Comparison of ENCODE assay signal across 2 cellular contexts in the genomic region with DNA sequence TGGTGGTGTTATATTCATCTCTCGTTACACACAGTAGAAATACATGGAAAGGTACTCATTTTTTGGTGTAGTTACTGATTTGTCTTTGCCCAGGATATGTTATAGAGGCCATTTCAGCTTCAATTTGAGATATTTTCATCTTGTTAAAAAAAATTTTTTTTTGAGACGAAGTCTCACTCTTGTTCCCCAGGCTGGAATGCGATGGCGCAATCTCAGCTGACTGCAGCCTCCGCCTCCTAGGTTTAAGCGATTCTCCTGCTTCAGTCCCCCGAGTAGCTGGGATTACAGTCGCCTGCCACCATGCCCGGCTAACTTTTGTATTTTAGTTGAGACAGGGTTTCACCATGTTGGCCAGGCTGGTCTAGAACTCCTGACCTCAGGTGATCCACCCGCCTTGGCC.
TF ChIP-seq lines count a peak whose summit lies in the region.

No MANE protein-coding gene starts in this region.

TF ChIP-seq in Ishikawa, 13 proteins besides CTCF, POLR2A, EP300 and RAD21:
- TF ChIP-seq, protein P1, sequence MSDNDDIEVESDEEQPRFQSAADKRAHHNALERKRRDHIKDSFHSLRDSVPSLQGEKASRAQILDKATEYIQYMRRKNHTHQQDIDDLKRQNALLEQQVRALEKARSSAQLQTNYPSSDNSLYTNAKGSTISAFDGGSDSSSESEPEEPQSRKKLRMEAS (IDR thresholded peaks at IDR 0.05) = no peak
- TF ChIP-seq CEBPB (IDR thresholded peaks at IDR 0.05) = 0 out of 2 replicates have a peak, but pooled peaks have one; percentile 22
TF ChIP-seq in Ishikawa: peak in this region for 1.

TF ChIP-seq in K562, 482 proteins besides CTCF, POLR2A, EP300 and RAD21:
- TF ChIP-seq HCFC1 (IDR thresholded peaks at IDR 0.05; ENCODE audit: low read depth, low read length) (no peak), CEBPB (tag; IDR thresholded peaks at IDR 0.05) (peak; percentile 48)
